Comparison of ENCODE assay signal across 20 cellular contexts in the genomic region with DNA sequence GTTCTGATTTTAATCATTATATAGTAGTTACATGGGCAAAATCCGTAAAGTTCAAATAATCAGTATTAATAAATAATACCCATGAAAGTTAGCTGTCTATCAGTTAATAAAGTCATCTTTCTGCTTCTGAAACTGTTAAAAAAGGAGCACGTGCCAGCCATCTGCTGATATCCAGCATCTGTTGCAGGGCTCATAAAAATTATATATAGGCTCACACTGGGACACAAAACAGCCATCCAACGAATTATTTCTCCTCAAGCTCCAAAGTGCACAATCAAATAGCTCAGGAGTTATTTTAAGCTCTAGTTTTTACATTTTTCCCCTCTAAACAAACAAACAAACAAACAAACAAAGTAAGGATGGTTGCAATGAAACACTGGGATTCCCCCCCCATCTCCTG.
"Had no signal": no experiment of that assay in that cellular context is flagged by ENCODE, and none has a peak within 500 bp of the region (broad histone marks: within the 10 kb centered on the region; RNA-seq: fewer than 3 reads in every experiment).

No MANE protein-coding gene starts in this region.

- H3K27me3 ChIP-seq: dorsolateral prefrontal cortex, esophagus muscularis mucosa, hepatocyte, right atrium auricular region, sigmoid colon, upper lobe of left lung, vagina had no signal

- H3K27ac ChIP-seq: coronary artery, dorsolateral prefrontal cortex, epithelial cell of prostate, esophagus muscularis mucosa, hepatocyte, right atrium auricular region, upper lobe of left lung, vagina had no signal

- H3K27ac Mint-ChIP-seq: natural killer cell had no signal

- H3K36me3 Mint-ChIP-seq: natural killer cell had no signal

- H3K9me3 Mint-ChIP-seq: natural killer cell had no signal

- DNase-seq: dorsolateral prefrontal cortex; effector CD8-positive, alpha-beta T cell; head of caudate nucleus; left colon; left ventricle myocardium superior; mesendoderm; natural killer cell; posterior cingulate gyrus; sigmoid colon; small intestine; stimulated activated CD4-positive, alpha-beta T cell treated with anti-CD3 and anti-CD28 coated beads, Interleukin-2, amount 100 ng/mL, for 48 hours; stimulated activated naive CD4-positive, alpha-beta T cell treated with Interleukin-2 at 50 U/mL for 16 hours; upper lobe of left lung had no signal

- H3K36me3 ChIP-seq: esophagus muscularis mucosa, right atrium auricular region, sigmoid colon, upper lobe of left lung, vagina had no signal

- H3K4me1 ChIP-seq: upper lobe of left lung had no signal

- H3K4me3 ChIP-seq: coronary artery, dorsolateral prefrontal cortex, esophagus muscularis mucosa, hepatocyte, right atrium auricular region, sigmoid colon, upper lobe of left lung, vagina had no signal

- ATAC-seq: left colon, left ventricle myocardium superior, natural killer cell had no signal

- H3K9me3 ChIP-seq: esophagus muscularis mucosa, right atrium auricular region, sigmoid colon, upper lobe of left lung, vagina had no signal

- H3K4me3 Mint-ChIP-seq: natural killer cell, neural crest cell had no signal
